ENCODE assay signal across 11 cellular contexts in genomic region chr1:67675800-67676199, GRCh38. TPM values are rescaled to one million over a fixed set of nuclear protein-coding genes. Genes with fewer than 3 reads are reported as not detected.
DNase-seq lines count a peak whose midpoint lies in the region; ATAC-seq and TF ChIP-seq lines count a peak whose summit lies in the region.
"Had no signal": no experiment of that assay in that cellular context is flagged by ENCODE, and none has a peak within 500 bp of the region (broad histone marks: within the 10 kb centered on the region; RNA-seq: fewer than 3 reads in every experiment).

No MANE protein-coding gene starts in this region.

- H3K9me3 Mint-ChIP-seq in stimulated activated effector memory CD8-positive, alpha-beta T cell treated with anti-CD3 and anti-CD28 coated beads, Interleukin-12 subunit alpha, Interleukin-12 subunit beta, amount 100 ng/mL, for 72 hours = no peaks in the 10 kb centered on the region
- H3K9me3 Mint-ChIP-seq in activated T-helper 17 cell treated with anti-CD3 and anti-CD28 coated beads, Interleukin-2, amount 50 U/mL, for 72 hours = peaks cover 4% of the 10 kb centered on the region
- H3K9me3 Mint-ChIP-seq: CD8-positive, alpha-beta T cell had no signal

- peaks cover 7% of the 10 kb centered on the region for H3K27me3 Mint-ChIP-seq in activated T-helper 17 cell treated with anti-CD3 and anti-CD28 coated beads, Interleukin-2, amount 50 U/mL, for 72 hours

- peak; percentile 79 for ATAC-seq in GM18870 (IDR thresholded peaks at IDR 0.05; ENCODE audit: unreplicated experiment)
- peak; percentile 61 for ATAC-seq in HG03558 (IDR thresholded peaks at IDR 0.05; ENCODE audit: extremely low read depth, unreplicated experiment)
- no peak for ATAC-seq in left lung
- no peak for ATAC-seq in stimulated activated effector memory CD8-positive, alpha-beta T cell treated with anti-CD3 and anti-CD28 coated beads, Interleukin-12 subunit alpha, Interleukin-12 subunit beta, amount 100 ng/mL, for 72 hours
- no peak for ATAC-seq in activated T-helper 17 cell treated with anti-CD3 and anti-CD28 coated beads, Interleukin-2, amount 50 U/mL, for 72 hours (replicated peaks)
- ATAC-seq: CD8-positive, alpha-beta T cell had no signal

- DNase-seq in HFF-Myc (ENCODE audit: extremely low read depth, low read depth) = peak; percentile 86
- DNase-seq in left lung = no peak
- DNase-seq in epidermal melanocyte (ENCODE audit: insufficient read length, low spot score) = no peak
- no peak for DNase-seq in stimulated activated effector memory CD8-positive, alpha-beta T cell treated with anti-CD3 and anti-CD28 coated beads, Interleukin-12 subunit alpha, Interleukin-12 subunit beta, amount 100 ng/mL, for 72 hours (ENCODE audit: low spot score in 2 of 2)
- no peak for DNase-seq in coronary artery (ENCODE audit: low spot score)
- DNase-seq: CD8-positive, alpha-beta T cell; NCI-H1417 treated with DMSO at 0.1 percent for 48 hours had no signal

- peaks cover 16% of the 10 kb centered on the region for H3K4me1 Mint-ChIP-seq in stimulated activated effector memory CD8-positive, alpha-beta T cell treated with anti-CD3 and anti-CD28 coated beads, Interleukin-12 subunit alpha, Interleukin-12 subunit beta, amount 100 ng/mL, for 72 hours
- H3K4me1 Mint-ChIP-seq in activated T-helper 17 cell treated with anti-CD3 and anti-CD28 coated beads, Interleukin-2, amount 50 U/mL, for 72 hours = peaks cover 5% of the 10 kb centered on the region

- no peaks in the 10 kb centered on the region for H3K9me3 ChIP-seq in left lung
- H3K9me3 ChIP-seq: vagina had no signal

- no peaks in the 10 kb centered on the region for H3K27me3 ChIP-seq in left lung
- H3K27me3 ChIP-seq: vagina had no signal

- no peak overlapping the region for H3K27ac Mint-ChIP-seq in stimulated activated effector memory CD8-positive, alpha-beta T cell treated with anti-CD3 and anti-CD28 coated beads, Interleukin-12 subunit alpha, Interleukin-12 subunit beta, amount 100 ng/mL, for 72 hours
- H3K27ac Mint-ChIP-seq in activated T-helper 17 cell treated with anti-CD3 and anti-CD28 coated beads, Interleukin-2, amount 50 U/mL, for 72 hours = no peak overlapping the region

- no peaks in the 10 kb centered on the region for H3K36me3 Mint-ChIP-seq in stimulated activated effector memory CD8-positive, alpha-beta T cell treated with anti-CD3 and anti-CD28 coated beads, Interleukin-12 subunit alpha, Interleukin-12 subunit beta, amount 100 ng/mL, for 72 hours
- no peaks in the 10 kb centered on the region for H3K36me3 Mint-ChIP-seq in activated T-helper 17 cell treated with anti-CD3 and anti-CD28 coated beads, Interleukin-2, amount 50 U/mL, for 72 hours (ENCODE audit: low read depth)
- H3K36me3 Mint-ChIP-seq: CD8-positive, alpha-beta T cell had no signal

- no peaks in the 10 kb centered on the region for H3K36me3 ChIP-seq in left lung
- H3K36me3 ChIP-seq: vagina had no signal

- H3K4me3 ChIP-seq in HFF-Myc (replicated peaks; ENCODE audit: low read depth, low read length) (no peak overlapping the region), left lung (no peak overlapping the region), coronary artery (no peak overlapping the region)
- H3K4me3 ChIP-seq: vagina had no signal

- peaks cover 5 to 8% of the 10 kb centered on the region in 2 donors for H3K4me1 ChIP-seq in left lung

- H3K27ac ChIP-seq in left lung (peak overlapping the region; percentile 16 to 57), coronary artery (no peak overlapping the region)

- intact Hi-C loops in left lung (cut with DNase I) = loop anchor here in 1 of 2 donors (10.0 kb wide), 1 partner anchor 61 kb away; no protein-coding TSS in a partner anchor

- TF ChIP-seq CTCF in HFF-Myc (IDR thresholded peaks at IDR 0.05; ENCODE audit: low read depth, low read length, missing control alignments) (no peak), left lung (IDR thresholded peaks at IDR 0.05) (no peak), coronary artery (IDR thresholded peaks at IDR 0.05) (no peak)

- H3K4me3 Mint-ChIP-seq in stimulated activated effector memory CD8-positive, alpha-beta T cell treated with anti-CD3 and anti-CD28 coated beads, Interleukin-12 subunit alpha, Interleukin-12 subunit beta, amount 100 ng/mL, for 72 hours = no peak overlapping the region
- no peak overlapping the region for H3K4me3 Mint-ChIP-seq in activated T-helper 17 cell treated with anti-CD3 and anti-CD28 coated beads, Interleukin-2, amount 50 U/mL, for 72 hours
- H3K4me3 Mint-ChIP-seq: CD8-positive, alpha-beta T cell had no signal

RNA-seq across cellular contexts. Expression of gene GADD45A, which starts 9.2 kb away (rescaled TPM):
- total RNA-seq in left lung = 10 to 100 TPM; 29.1 to 30.9 TPM
- 10 to 100 TPM; 70.9 to 83.8 TPM for total RNA-seq in activated T-helper 17 cell treated with anti-CD3 and anti-CD28 coated beads, Interleukin-2, amount 50 U/mL, for 72 hours

Comparison
In these comparisons a context has a peak if more than half of its experiments do, and no peak if none do; other contexts are left out.
1. ATAC-seq: peak in GM18870 (single experiment) and HG03558 (single experiment); none in left lung (single experiment), stimulated activated effector memory CD8-positive, alpha-beta T cell treated with anti-CD3 and anti-CD28 coated beads, Interleukin-12 subunit alpha, Interleukin-12 subunit beta, amount 100 ng/mL, for 72 hours (single experiment) and activated T-helper 17 cell treated with anti-CD3 and anti-CD28 coated beads, Interleukin-2, amount 50 U/mL, for 72 hours (single experiment).
2. H3K27ac ChIP-seq: peak in left lung (2 of 2); none in coronary artery (0 of 2).